In the genomic region with DNA sequence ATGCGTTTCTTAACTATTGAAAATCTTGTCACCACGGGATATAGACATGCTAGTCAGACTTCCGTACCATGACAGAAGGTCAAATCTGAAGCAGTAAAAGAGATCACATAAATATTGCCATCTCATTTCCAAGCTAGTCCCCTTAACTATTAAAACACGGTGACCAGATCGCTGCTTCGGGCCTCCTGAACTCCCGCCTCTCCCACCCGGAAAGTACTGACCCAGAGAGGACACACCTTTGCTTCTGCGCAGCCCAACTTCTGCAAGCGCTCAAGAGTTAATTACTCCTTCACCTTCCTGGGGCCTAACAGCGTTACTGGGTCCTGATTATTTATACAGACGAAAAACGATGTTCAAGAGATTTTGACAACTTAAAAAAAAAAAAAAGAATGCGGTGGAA, we compare ENCODE assay signal across 7 cellular contexts. TPM values are rescaled to one million over a fixed set of nuclear protein-coding genes. Genes with fewer than 3 reads are reported as not detected.
DNase-seq lines count a peak whose midpoint lies in the region; ATAC-seq and TF ChIP-seq lines count a peak whose summit lies in the region.

No MANE protein-coding gene starts in this region.

- H3K4me1 ChIP-seq in GM23248 (ENCODE audit: insufficient read depth) (peaks cover 16% of the 10 kb centered on the region), endocrine pancreas (ENCODE audit: control insufficient read depth, insufficient read depth, low read length) (peaks cover 22% of the 10 kb centered on the region), neutrophil (ENCODE audit: control insufficient read depth in 1 of 2, insufficient read depth in 1 of 2, low read depth in 1 of 2, low read length in 1 of 2) (peaks cover 59 to 61% of the 10 kb centered on the region in 2 experiments)

- H3K79me2 ChIP-seq in GM23248 (ENCODE audit: insufficient read depth): no peaks in the 10 kb centered on the region

- H3K4me2 ChIP-seq in GM23248 (ENCODE audit: unreplicated experiment): peak overlapping the region; percentile 93

- in situ Hi-C loops in GM23248 (cut with MboI): loop anchor here (5.0 kb wide), 1 partner anchor 120 kb away; no protein-coding TSS in a partner anchor

- DNase-seq in GM23248: no peak
- peak; percentile 35 for DNase-seq in NCI-H69 (lab: John Stamatoyannopoulos, UW)
- DNase-seq in COR-L47 (lab: John Stamatoyannopoulos, UW): no peak
- no peak for DNase-seq in NK-92 treated with Interleukin-12 subunit alpha and Interleukin-12 subunit beta, amount 100 ng/mL, for 24 hours (lab: John Stamatoyannopoulos, UW)

- no peak for ATAC-seq in HG03196 (IDR thresholded peaks at IDR 0.05; ENCODE audit: unreplicated experiment)

- no peaks in the 10 kb centered on the region for H3K9me2 ChIP-seq in GM23248 (ENCODE audit: insufficient read depth)

- H4K20me1 ChIP-seq in GM23248 (ENCODE audit: insufficient read depth): no peaks in the 10 kb centered on the region

- H3K27ac ChIP-seq in GM23248 (no peak overlapping the region), neutrophil (peak overlapping the region; percentile 82)

- peak overlapping the region; percentile 71 for H3K4me3 ChIP-seq in GM23248
- H3K4me3 ChIP-seq in endocrine pancreas (ENCODE audit: control insufficient read depth, insufficient read depth, low read length): peak overlapping the region; percentile 61
- peak overlapping the region; percentile 75 for H3K4me3 ChIP-seq in neutrophil (ENCODE audit: low read depth in 1 of 2, low read length in 1 of 2)

- H3K36me3 ChIP-seq in GM23248 (ENCODE audit: low read depth) (0 out of 2 replicates have a peak, but pooled peaks cover 2% of the 10 kb centered on the region), endocrine pancreas (ENCODE audit: control insufficient read depth, insufficient read depth, low read length) (no peaks in the 10 kb centered on the region), neutrophil (peaks cover 11% of the 10 kb centered on the region)

- H3K27me3 ChIP-seq in GM23248 (replicated peaks; ENCODE audit: insufficient read depth): no peaks in the 10 kb centered on the region
- H3K27me3 ChIP-seq in endocrine pancreas (ENCODE audit: control insufficient read depth, insufficient read depth, low read length): no peaks in the 10 kb centered on the region
- H3K27me3 ChIP-seq in neutrophil: no peaks in the 10 kb centered on the region

- H3K9ac ChIP-seq in GM23248: no peak overlapping the region
- peak overlapping the region; percentile 47 for H3K9ac ChIP-seq in endocrine pancreas (ENCODE audit: control insufficient read depth, insufficient read depth, low read length)

- 52 to 56% methylated on average over 14 of the region's 14 CpGs for WGBS in GM23248 (ENCODE audit: low coverage in 1 of 2, low lambda C conversion rate in 2 of 2, missing lambda C conversion rate in 2 of 2), 2 experiments

- H3F3A ChIP-seq in GM23248 (ENCODE audit: insufficient read depth): peaks cover 44% of the 10 kb centered on the region

- no peak overlapping the region; the same call in 1 of the 2 replicates for H2AFZ ChIP-seq in GM23248

- no peak for TF ChIP-seq CTCF in neutrophil (IDR thresholded peaks at IDR 0.05)

- H3K9me3 ChIP-seq in GM23248 (ENCODE audit: low read depth) (no peaks in the 10 kb centered on the region), endocrine pancreas (ENCODE audit: control insufficient read depth, low read length) (no peaks in the 10 kb centered on the region), neutrophil (no peaks in the 10 kb centered on the region)

RNA-seq across cellular contexts. Expression of gene SORT1, which starts 0.7 kb away (rescaled TPM):
- 8.4 and 11.8 TPM in 2 replicates for total RNA-seq in GM23248 (2014; rRNA removed; shearing (Covaris generic))
- polyA plus RNA-seq in GM23248 (2016; fragmentation: Nextera tagmentation; extraction: Ambion mirVana): 6.7 and 7.1 TPM in 2 replicates

RNA-seq across cellular contexts. Expression of gene PSMA5, which starts 29.3 kb away (rescaled TPM):
- 38.8 and 53.7 TPM in 2 replicates for total RNA-seq in GM23248 (2014; rRNA removed; shearing (Covaris generic))
- 89.7 and 94.5 TPM in 2 replicates for polyA plus RNA-seq in GM23248 (2016; fragmentation: Nextera tagmentation; extraction: Ambion mirVana)
